In the genomic region with DNA sequence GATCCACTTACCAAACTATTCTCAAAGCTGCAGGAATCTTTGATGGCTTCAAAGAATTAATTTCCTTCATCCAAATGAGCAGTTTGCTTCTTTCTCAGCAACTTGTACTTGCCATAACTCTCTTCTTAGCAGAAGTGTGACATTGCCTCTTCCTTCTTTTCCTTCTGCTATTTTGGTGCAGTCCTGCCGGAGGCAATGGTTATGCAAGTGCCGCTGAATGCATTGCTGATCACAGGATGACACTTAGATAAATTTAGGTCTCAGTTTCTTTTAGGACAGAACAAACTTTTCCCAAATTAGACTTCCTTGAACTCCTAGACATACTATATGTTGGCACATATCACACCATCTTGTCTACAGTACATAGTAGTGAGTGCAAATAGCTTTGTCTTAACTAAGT, we compare ENCODE assay signal across 14 cellular contexts. TPM values are rescaled to one million over a fixed set of nuclear protein-coding genes. Genes with fewer than 3 reads are reported as not detected.
DNase-seq lines count a peak whose midpoint lies in the region; ATAC-seq and TF ChIP-seq lines count a peak whose summit lies in the region.
"Had no signal": no experiment of that assay in that cellular context is flagged by ENCODE, and none has a peak within 500 bp of the region (broad histone marks: within the 10 kb centered on the region; RNA-seq: fewer than 3 reads in every experiment).

No MANE protein-coding gene starts in this region.

- H3K36me3 ChIP-seq in SK-N-SH (replicated peaks in 1 of 2; ENCODE audit: control insufficient read depth in 1 of 2, insufficient read depth in 2 of 2, low read length in 1 of 2), result no peaks in the 10 kb centered on the region
- H3K36me3 ChIP-seq: adrenal gland had no signal

- 0 out of 4 replicates have a peak overlapping the region, but pooled peaks of 1 of the 2 experiments have one; percentile 1 for H3K27ac ChIP-seq in SK-N-SH (ENCODE audit: low read depth in 2 of 2, low read length in 1 of 2)

- 87% methylated on average over 2 of the region's 2 CpGs for WGBS in SK-N-SH (ENCODE audit: low lambda C conversion rate)

- H3K4me2 ChIP-seq in SK-N-SH, result no peak overlapping the region

- no peak overlapping the region for H3K4me3 ChIP-seq in SK-N-SH (ENCODE audit: low read depth in 2 of 2, low read length in 1 of 2)

- TF ChIP-seq CTCF in SK-N-SH (IDR thresholded peaks at IDR 0.05), result no peak

- POLR2A ChIA-PET in SK-N-SH (lab: Yijun Ruan, JAX), result no interaction called here

- TF ChIP-seq EP300 in SK-N-SH (IDR thresholded peaks at IDR 0.05; ENCODE audit: borderline replicate concordance in 1 of 2, low read depth in 1 of 2, low read length in 1 of 2), result no peak

- ATAC-seq in SK-N-SH treated with all-trans-retinoic acid at 6 μM for 48 hours (no peak), left ventricle myocardium superior (peak; percentile 73), sciatic nerve (peak; percentile 71), HG03139 (IDR thresholded peaks at IDR 0.05; ENCODE audit: unreplicated experiment) (no peak), GM21723 (IDR thresholded peaks at IDR 0.05; ENCODE audit: unreplicated experiment) (no peak)

- no peak for DNase-seq in SK-N-SH
- peak; percentile 59 for DNase-seq in OCI-M1 (lab: John Stamatoyannopoulos, UW)
- DNase-seq in left ventricle myocardium superior, result no peak
- DNase-seq in sciatic nerve (ENCODE audit: low spot score), result no peak
- DNase-seq in NCI-H82 treated with DMSO at 0.1 percent for 48 hours (lab: John Stamatoyannopoulos, UW; ENCODE audit: unreplicated experiment), result no peak
- DNase-seq: activated CD4-positive, alpha-beta T cell treated with anti-CD3 and anti-CD28 coated beads, Interleukin-2, amount 50 U/mL, for 48 hours; CD8-positive, alpha-beta memory T cell; islet precursor cell; NCI-H2029; T1000 had no signal

- H3K9ac ChIP-seq in SK-N-SH, result no peak overlapping the region

- no peaks in the 10 kb centered on the region for H4K20me1 ChIP-seq in SK-N-SH (ENCODE audit: insufficient read depth)

- CTCF ChIA-PET in SK-N-SH (lab: Yijun Ruan, JAX), result interaction anchor here (1.4 kb wide), 1 partner anchor 10 kb away, joined by 3 read pairs; the partner anchor contains the start of gene FAR2

- intact Hi-C loops in left ventricle myocardium superior (cut with micrococcal nuclease), result no loop called here
- intact Hi-C loops in sciatic nerve (cut with DNase I), result no loop called here

- no peaks in the 10 kb centered on the region for H3K9me2 ChIP-seq in SK-N-SH

- no peaks in the 10 kb centered on the region for H3K27me3 ChIP-seq in SK-N-SH (ENCODE audit: insufficient read depth)
- H3K27me3 ChIP-seq: adrenal gland had no signal

- H2AFZ ChIP-seq in SK-N-SH (ENCODE audit: low read depth), result no peak overlapping the region

- peaks cover 15% of the 10 kb centered on the region for H3F3A ChIP-seq in SK-N-SH (replicated peaks; ENCODE audit: insufficient read depth)

- no peaks in the 10 kb centered on the region for H3K79me2 ChIP-seq in SK-N-SH (ENCODE audit: insufficient read depth)

- no peak for TF ChIP-seq RAD21 in SK-N-SH (IDR thresholded peaks at IDR 0.05; ENCODE audit: low read length)

- H3K9me3 ChIP-seq in SK-N-SH, result no peaks in the 10 kb centered on the region
- H3K9me3 ChIP-seq: adrenal gland had no signal

- H3K4me1 ChIP-seq in SK-N-SH (ENCODE audit: control insufficient read depth in 1 of 2, insufficient read depth in 2 of 2, low read depth in 1 of 2, low read length in 1 of 2), result peaks cover 4 to 6% of the 10 kb centered on the region in 2 experiments

TF ChIP-seq in SK-N-SH treated with all-trans-retinoic acid at 6 μM for 48 hours, 23 proteins besides CTCF, POLR2A, EP300 and RAD21:
- TF ChIP-seq ZFP3 (CRISPR knock-in tag; IDR thresholded peaks at IDR 0.05) (peak; percentile 44; the same call in 1 of the 2 replicates), OSR1 (CRISPR knock-in tag; IDR thresholded peaks at IDR 0.05) (no peak)

TF ChIP-seq in SK-N-SH, 30 proteins besides CTCF, POLR2A, EP300 and RAD21:
- no peak for TF ChIP-seq ELF1 (IDR thresholded peaks at IDR 0.05)
- no peak for TF ChIP-seq NRF1 (IDR thresholded peaks at IDR 0.05; ENCODE audit: low read depth, low read length)
- TF ChIP-seq RCOR1 (IDR thresholded peaks at IDR 0.05; ENCODE audit: low read length), result no peak
- TF ChIP-seq JUND (IDR thresholded peaks at IDR 0.05), result no peak
- no peak for TF ChIP-seq SIN3A (IDR thresholded peaks at IDR 0.05; ENCODE audit: borderline replicate concordance, low read depth, low read length)
- TF ChIP-seq, protein P1, sequence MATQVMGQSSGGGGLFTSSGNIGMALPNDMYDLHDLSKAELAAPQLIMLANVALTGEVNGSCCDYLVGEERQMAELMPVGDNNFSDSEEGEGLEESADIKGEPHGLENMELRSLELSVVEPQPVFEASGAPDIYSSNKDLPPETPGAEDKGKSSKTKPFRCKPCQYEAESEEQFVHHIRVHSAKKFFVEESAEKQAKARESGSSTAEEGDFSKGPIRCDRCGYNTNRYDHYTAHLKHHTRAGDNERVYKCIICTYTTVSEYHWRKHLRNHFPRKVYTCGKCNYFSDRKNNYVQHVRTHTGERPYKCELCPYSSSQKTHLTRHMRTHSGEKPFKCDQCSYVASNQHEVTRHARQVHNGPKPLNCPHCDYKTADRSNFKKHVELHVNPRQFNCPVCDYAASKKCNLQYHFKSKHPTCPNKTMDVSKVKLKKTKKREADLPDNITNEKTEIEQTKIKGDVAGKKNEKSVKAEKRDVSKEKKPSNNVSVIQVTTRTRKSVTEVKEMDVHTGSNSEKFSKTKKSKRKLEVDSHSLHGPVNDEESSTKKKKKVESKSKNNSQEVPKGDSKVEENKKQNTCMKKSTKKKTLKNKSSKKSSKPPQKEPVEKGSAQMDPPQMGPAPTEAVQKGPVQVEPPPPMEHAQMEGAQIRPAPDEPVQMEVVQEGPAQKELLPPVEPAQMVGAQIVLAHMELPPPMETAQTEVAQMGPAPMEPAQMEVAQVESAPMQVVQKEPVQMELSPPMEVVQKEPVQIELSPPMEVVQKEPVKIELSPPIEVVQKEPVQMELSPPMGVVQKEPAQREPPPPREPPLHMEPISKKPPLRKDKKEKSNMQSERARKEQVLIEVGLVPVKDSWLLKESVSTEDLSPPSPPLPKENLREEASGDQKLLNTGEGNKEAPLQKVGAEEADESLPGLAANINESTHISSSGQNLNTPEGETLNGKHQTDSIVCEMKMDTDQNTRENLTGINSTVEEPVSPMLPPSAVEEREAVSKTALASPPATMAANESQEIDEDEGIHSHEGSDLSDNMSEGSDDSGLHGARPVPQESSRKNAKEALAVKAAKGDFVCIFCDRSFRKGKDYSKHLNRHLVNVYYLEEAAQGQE (IDR thresholded peaks at IDR 0.05; ENCODE audit: low read depth, low read length), result no peak
- no peak for TF ChIP-seq GABPA (IDR thresholded peaks at IDR 0.05; ENCODE audit: low read depth)
- TF ChIP-seq YY1 (IDR thresholded peaks at IDR 0.05; ENCODE audit: low read depth), result no peak
- TF ChIP-seq FOXJ3 (CRISPR knock-in tag; IDR thresholded peaks at IDR 0.05), result no peak
- TF ChIP-seq, protein P2, sequence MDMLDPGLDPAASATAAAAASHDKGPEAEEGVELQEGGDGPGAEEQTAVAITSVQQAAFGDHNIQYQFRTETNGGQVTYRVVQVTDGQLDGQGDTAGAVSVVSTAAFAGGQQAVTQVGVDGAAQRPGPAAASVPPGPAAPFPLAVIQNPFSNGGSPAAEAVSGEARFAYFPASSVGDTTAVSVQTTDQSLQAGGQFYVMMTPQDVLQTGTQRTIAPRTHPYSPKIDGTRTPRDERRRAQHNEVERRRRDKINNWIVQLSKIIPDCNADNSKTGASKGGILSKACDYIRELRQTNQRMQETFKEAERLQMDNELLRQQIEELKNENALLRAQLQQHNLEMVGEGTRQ (IDR thresholded peaks at IDR 0.05; ENCODE audit: borderline replicate concordance, low read depth, low read length), result no peak
- no peak for TF ChIP-seq TCF12 (IDR thresholded peaks at IDR 0.05)
- no peak for TF ChIP-seq SMC3 (IDR thresholded peaks at IDR 0.05; ENCODE audit: low read depth, low read length)
- TF ChIP-seq MAX (IDR thresholded peaks at IDR 0.05; ENCODE audit: low read depth), result no peak
- TF ChIP-seq ZBTB33 (IDR thresholded peaks at IDR 0.05; ENCODE audit: borderline replicate concordance, low read depth), result no peak
- no peak for TF ChIP-seq TEAD4 (IDR thresholded peaks at IDR 0.05; ENCODE audit: borderline replicate concordance, insufficient read depth)
- TF ChIP-seq, protein P3, sequence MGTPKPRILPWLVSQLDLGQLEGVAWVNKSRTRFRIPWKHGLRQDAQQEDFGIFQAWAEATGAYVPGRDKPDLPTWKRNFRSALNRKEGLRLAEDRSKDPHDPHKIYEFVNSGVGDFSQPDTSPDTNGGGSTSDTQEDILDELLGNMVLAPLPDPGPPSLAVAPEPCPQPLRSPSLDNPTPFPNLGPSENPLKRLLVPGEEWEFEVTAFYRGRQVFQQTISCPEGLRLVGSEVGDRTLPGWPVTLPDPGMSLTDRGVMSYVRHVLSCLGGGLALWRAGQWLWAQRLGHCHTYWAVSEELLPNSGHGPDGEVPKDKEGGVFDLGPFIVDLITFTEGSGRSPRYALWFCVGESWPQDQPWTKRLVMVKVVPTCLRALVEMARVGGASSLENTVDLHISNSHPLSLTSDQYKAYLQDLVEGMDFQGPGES (IDR thresholded peaks at IDR 0.05; ENCODE audit: low read depth, low read length), result no peak

RNA-seq across cellular contexts. Expression of gene FAR2, which starts 9.3 kb away (rescaled TPM):
- 7.4 and 7.9 TPM in 2 replicates for polyA plus RNA-seq in SK-N-SH (2012; rRNA removed)
- 7.3 and 7.5 TPM in 2 replicates for polyA plus RNA-seq in SK-N-SH (2012; cell fraction: cytosol; rRNA removed)
- 13.9 and 14.1 TPM in 2 replicates for polyA plus RNA-seq in SK-N-SH (2012; cell fraction: nucleus; rRNA removed)
- 3.2 TPM for total RNA-seq in left ventricle myocardium superior
- total RNA-seq in sciatic nerve, result 8.6 TPM

Comparison
In these comparisons a context has a peak if more than half of its experiments do, and no peak if none do; other contexts are left out.
1. ATAC-seq: peak in left ventricle myocardium superior (single experiment) and sciatic nerve (single experiment); none in SK-N-SH treated with all-trans-retinoic acid at 6 μM for 48 hours (single experiment), HG03139 (single experiment) and GM21723 (single experiment).